Comparison of ENCODE assay signal across 8 cellular contexts in genomic region chr17:48047741-48048320, GRCh38. TPM values are rescaled to one million over a fixed set of nuclear protein-coding genes. Genes with fewer than 3 reads are reported as not detected.
A peak's percentile ranks its signal among the peaks of the same experiment; 100 is the strongest.
DNase-seq lines count a peak whose midpoint lies in the region; ATAC-seq and TF ChIP-seq lines count a peak whose summit lies in the region.

No MANE protein-coding gene starts in this region.

- peak overlapping the region; percentile 98 for H3K27ac ChIP-seq in rectal smooth muscle tissue (ENCODE audit: low read depth, low read length)
- peak overlapping the region in 1 of 2 donors; percentile 97 for H3K27ac ChIP-seq in aorta (ENCODE audit: low read depth in 1 of 2, low read length in 2 of 2)

- DNase-seq in NCI-H2029 (lab: John Stamatoyannopoulos, UW), result peak; percentile 98
- peak; percentile 97 for DNase-seq in T-helper 9 cell
- DNase-seq in astrocyte of the cerebellum (ENCODE audit: low read depth), result peak; percentile 100
- DNase-seq in hepatic stellate cell (ENCODE audit: low spot score), result peak; percentile 98
- peak; percentile 99 to 100 for DNase-seq in aorta

- H3K9ac ChIP-seq in rectal smooth muscle tissue (ENCODE audit: low read length), result peak overlapping the region; percentile 81

- H3K36me3 ChIP-seq in rectal smooth muscle tissue (ENCODE audit: control insufficient read depth, insufficient read depth, low read length) (peaks cover 9% of the 10 kb centered on the region), aorta (ENCODE audit: control insufficient read depth in 1 of 2, insufficient read depth in 2 of 2, low read length in 1 of 2) (no peaks in the 10 kb centered on the region)

- no peaks in the 10 kb centered on the region for H3K9me3 ChIP-seq in aorta (ENCODE audit: control insufficient read depth, low read length)

- in situ Hi-C loops in astrocyte of the cerebellum (cut with HindIII; ENCODE audit: low sequenced_read_pairs), result no loop called here

- ATAC-seq in GM18508 (IDR thresholded peaks at IDR 0.05; ENCODE audit: insufficient read depth, unreplicated experiment) (peak; percentile 84), HG02981 (IDR thresholded peaks at IDR 0.05; ENCODE audit: unreplicated experiment) (peak; percentile 91), aorta (ENCODE audit: low FRiP score) (peak; percentile 95)

- peak overlapping the region; percentile 74 for H3K4me3 ChIP-seq in astrocyte of the cerebellum (ENCODE audit: low read depth, low read length)
- peak overlapping the region; percentile 93 for H3K4me3 ChIP-seq in rectal smooth muscle tissue (ENCODE audit: low read length)
- peak overlapping the region; percentile 16 to 49 for H3K4me3 ChIP-seq in aorta (ENCODE audit: low read length in 2 of 2)

- intact Hi-C loops in aorta (cut with DNase I), result loop anchor here in 1 of 2 donors (2.0 kb wide), 1 partner anchor 21 kb away; no protein-coding TSS in a partner anchor

- no peak for TF ChIP-seq CTCF in astrocyte of the cerebellum (IDR thresholded peaks at IDR 0.05; ENCODE audit: low read depth, low read length, missing control alignments)

- no peaks in the 10 kb centered on the region for H3K27me3 ChIP-seq in rectal smooth muscle tissue (ENCODE audit: control insufficient read depth, insufficient read depth, low read length)
- no peaks in the 10 kb centered on the region for H3K27me3 ChIP-seq in aorta (ENCODE audit: control insufficient read depth in 1 of 2, insufficient read depth in 2 of 2, low read length in 1 of 2)

- peaks cover 28% of the 10 kb centered on the region for H3K4me1 ChIP-seq in rectal smooth muscle tissue (ENCODE audit: control insufficient read depth, insufficient read depth, low read length)
- H3K4me1 ChIP-seq in aorta (ENCODE audit: control insufficient read depth in 1 of 2, insufficient read depth in 2 of 2, low read length in 2 of 2), result peaks cover 2 to 7% of the 10 kb centered on the region in 2 donors

- WGBS in aorta, 2 donors, result 0% methylated on average over 41 of the region's 41 CpGs

RNA-seq across cellular contexts. Expression of gene NFE2L1, which starts 0.3 kb away (rescaled TPM):
- total RNA-seq in aorta, result 100 to 1,000 TPM; 161 to 250 TPM
- polyA plus RNA-seq in aorta, result 10 to 100 TPM; 80.6 to 83.3 TPM

RNA-seq across cellular contexts. Expression of gene COPZ2, which starts 10.2 kb away (rescaled TPM):
- total RNA-seq in aorta, result 10 to 100 TPM; 59.9 to 84.2 TPM
- 100 to 1,000 TPM; 104 to 108 TPM for polyA plus RNA-seq in aorta

RNA-seq across cellular contexts. Expression of gene CBX1, which starts 53.4 kb away (rescaled TPM):
- 10 to 100 TPM; 45.6 to 81.1 TPM for total RNA-seq in aorta
- 10 to 100 TPM; 33.3 to 52.3 TPM for polyA plus RNA-seq in aorta

RNA-seq across cellular contexts. Expression of gene SNX11, which starts 59.7 kb away (rescaled TPM):
- total RNA-seq in aorta, result 10 to 100 TPM; 17.4 to 18.8 TPM
- polyA plus RNA-seq in aorta, result 10 to 100 TPM; 11.7 to 17.2 TPM

Comparison
In these comparisons a context has a peak if more than half of its experiments do, and no peak if none do; other contexts are left out.
1. H3K4me3 ChIP-seq: peak in every context shown above with its lines; median percentile 93 in rectal smooth muscle tissue; 74 in astrocyte of the cerebellum; 32 in aorta.